In genomic region chr9:112081918-112082729, GRCh38 we compare ENCODE assay signal across 20 cellular contexts.
DNase-seq lines count a peak whose midpoint lies in the region; ATAC-seq, FAIRE-seq and TF ChIP-seq lines count a peak whose summit lies in the region.
"Had no signal": no experiment of that assay in that cellular context is flagged by ENCODE, and none has a peak within 500 bp of the region (broad histone marks: within the 10 kb centered on the region; RNA-seq: fewer than 3 reads in every experiment).

No MANE protein-coding gene starts in this region.

- no peak overlapping the region for H3K4me2 ChIP-seq in endothelial cell of umbilical vein (ENCODE audit: insufficient read depth, low read length)
- H3K4me2 ChIP-seq: A549; BLaER1 treated with 17β-estradiol and CSF1 and Interleukin-3, amounts not matched to agents 10 nM and 100 nM; GM23338 had no signal

- H3K27me3 ChIP-seq in endothelial cell of umbilical vein (ENCODE audit: control insufficient read depth in 2 of 2, insufficient read depth in 2 of 2, low read length in 2 of 2), result no peaks in the 10 kb centered on the region
- no peaks in the 10 kb centered on the region for H3K27me3 ChIP-seq in gastrocnemius medialis
- H3K27me3 ChIP-seq: BLaER1 treated with 17β-estradiol and CSF1 and Interleukin-3, amounts not matched to agents 10 nM and 100 nM had no signal

- no peak overlapping the region for H2AFZ ChIP-seq in endothelial cell of umbilical vein (ENCODE audit: low read depth, low read length)
- H2AFZ ChIP-seq: GM23338 had no signal

- no peaks in the 10 kb centered on the region for H3K9me3 ChIP-seq in endothelial cell of umbilical vein (replicated peaks; ENCODE audit: control insufficient read depth, insufficient read depth, low read length)
- no peaks in the 10 kb centered on the region for H3K9me3 ChIP-seq in gastrocnemius medialis
- H3K9me3 ChIP-seq: BLaER1 treated with 17β-estradiol and CSF1 and Interleukin-3, amounts not matched to agents 10 nM and 100 nM had no signal

- FAIRE-seq in endothelial cell of umbilical vein (lab: Jason Lieb, UNC), result peak; percentile 18
- no peak for FAIRE-seq in GM12892 (lab: Jason Lieb, UNC)
- FAIRE-seq: A549, D721Med, GM18507 had no signal

- BruUV-seq in endothelial cell of umbilical vein (replicated peaks; lab: Mats Ljungman, UMichigan), result no TSS peak

- no peak overlapping the region for H3K9ac ChIP-seq in endothelial cell of umbilical vein (replicated peaks; ENCODE audit: extremely low read depth, insufficient read depth, low read length)
- H3K9ac ChIP-seq: BLaER1 treated with 17β-estradiol and CSF1 and Interleukin-3, amounts not matched to agents 10 nM and 100 nM had no signal

- H3K27ac ChIP-seq in endothelial cell of umbilical vein (ENCODE audit: insufficient read depth, low read depth, low read length), result no peak overlapping the region
- H3K27ac ChIP-seq in gastrocnemius medialis, result peak overlapping the region; percentile 25 to 73 (median 54)
- H3K27ac ChIP-seq: A549; BLaER1 treated with 17β-estradiol and CSF1 and Interleukin-3, amounts not matched to agents 10 nM and 100 nM had no signal

- POLR2A ChIA-PET in endothelial cell of umbilical vein (lab: Charles Lee), result no interaction called here

- intact Hi-C loops in endothelial cell of umbilical vein (cut with micrococcal nuclease) (no loop called here), gastrocnemius medialis (cut with DNase I; ENCODE audit: low total_unique reads) (loop anchor here (10.0 kb wide), 1 partner anchor 743 kb away; no protein-coding TSS in a partner anchor)

- CTCF ChIA-PET in endothelial cell of umbilical vein (lab: Charles Lee), result interaction anchor here (0.8 to 7.4 kb wide), 6 partner anchors 15 to 322 kb away, joined by 3 to 60 read pairs (median 6); partner anchors contain the start of gene PTBP3

- TF ChIP-seq CTCF in AG10803 (conservative IDR thresholded peaks at IDR 0.05; ENCODE audit: low read length) (no peak), endothelial cell of umbilical vein (IDR thresholded peaks at IDR 0.05; ENCODE audit: extremely low read depth in 1 of 2, insufficient read depth in 1 of 2, low read depth in 1 of 2, low read length in 2 of 2) (no peak), gastrocnemius medialis (IDR thresholded peaks at IDR 0.05 in 4 of 5, conservative IDR thresholded peaks at IDR 0.05 in 1 of 5) (no peak)

- dilution Hi-C loops in endothelial cell of umbilical vein (cut with MboI; ENCODE audit: extremely low pct_ligation_motif_present, low sequenced_read_pairs), result no loop called here

- TF ChIP-seq POLR2A in endothelial cell of umbilical vein (IDR thresholded peaks at IDR 0.05; ENCODE audit: low read depth, low read length) (no peak), gastrocnemius medialis (IDR thresholded peaks at IDR 0.05) (no peak), GM12892 (IDR thresholded peaks at IDR 0.05; ENCODE audit: low read depth, low read length) (no peak)

- no peaks in the 10 kb centered on the region for H4K20me1 ChIP-seq in endothelial cell of umbilical vein (replicated peaks; ENCODE audit: control insufficient read depth, extremely low read depth, insufficient read depth, low read length)

- no peaks in the 10 kb centered on the region for H3K9me1 ChIP-seq in endothelial cell of umbilical vein (replicated peaks; ENCODE audit: control insufficient read depth, extremely low read depth, insufficient read depth, low read length)

- no peak overlapping the region for H3K4me3 ChIP-seq in AG10803 (ENCODE audit: low read length)
- H3K4me3 ChIP-seq in endothelial cell of umbilical vein (replicated peaks in 1 of 3; ENCODE audit: insufficient read depth in 1 of 3, low read depth in 1 of 3, low read length in 3 of 3), result no peak overlapping the region
- no peak overlapping the region for H3K4me3 ChIP-seq in gastrocnemius medialis
- H3K4me3 ChIP-seq: A549; BLaER1 treated with 17β-estradiol and CSF1 and Interleukin-3, amounts not matched to agents 10 nM and 100 nM; GM23338 had no signal

- in situ Hi-C loops in gastrocnemius medialis (cut with MboI; ENCODE audit: low sequenced_read_pairs in 4 of 4), result loop anchor here in 2 of 4 donors (25.0 kb wide), 3 partner anchors 245 to 730 kb away; partner anchors contain the start of gene PTGR1 (in 1 of the 2)

- no peaks in the 10 kb centered on the region for H3K36me3 ChIP-seq in endothelial cell of umbilical vein (ENCODE audit: control insufficient read depth in 2 of 2, extremely low read depth in 1 of 2, insufficient read depth in 2 of 2, low read length in 2 of 2)
- no peaks in the 10 kb centered on the region for H3K36me3 ChIP-seq in gastrocnemius medialis

- no peaks in the 10 kb centered on the region for H3K79me2 ChIP-seq in endothelial cell of umbilical vein (ENCODE audit: control insufficient read depth, insufficient read depth, low read length)

- peaks cover 13% of the 10 kb centered on the region for H3K4me1 ChIP-seq in endothelial cell of umbilical vein (ENCODE audit: control insufficient read depth, extremely low read depth, insufficient read depth, low read length)
- H3K4me1 ChIP-seq in gastrocnemius medialis, result peaks cover 0 to 4% of the 10 kb centered on the region in 2 donors
- H3K4me1 ChIP-seq: A549 had no signal

- ATAC-seq in gastrocnemius medialis (peak in 1 of 2 donors; percentile 43), HG02610 (IDR thresholded peaks at IDR 0.05; ENCODE audit: unreplicated experiment) (no peak)
- ATAC-seq: A549, GM23338, HCT116 had no signal

- DNase-seq in AG10803 (ENCODE audit: low read depth) (peak; percentile 52), OCI-M1 (lab: John Stamatoyannopoulos, UW) (peak; percentile 45), endothelial cell of umbilical vein (ENCODE audit: low read depth, low spot score) (peak; percentile 25), gastrocnemius medialis (no peak), GM12892 (ENCODE audit: insufficient read length) (no peak)
- no peak for DNase-seq in stimulated activated CD4-positive, alpha-beta T cell treated with anti-CD3 and anti-CD28 coated beads, Interleukin-4, amount 100 ng/mL, for 1 hour
- DNase-seq: CD8-positive, alpha-beta memory T cell; KBM-7; MV-4-11; NCI-H1694 treated with DMSO at 0.1 percent for 48 hours; NCI-H510A; NCI-H748 treated with DMSO at 0.1 percent for 48 hours; SIG-M5 had no signal

TF ChIP-seq in endothelial cell of umbilical vein, 7 proteins besides CTCF, POLR2A, EP300 and RAD21:
- TF ChIP-seq EZH2 (IDR thresholded peaks at IDR 0.05; ENCODE audit: borderline replicate concordance, low read depth, low read length, severe bottlenecking) (no peak), MYC (IDR thresholded peaks at IDR 0.05; ENCODE audit: low read depth, low read length) (no peak), FOS (IDR thresholded peaks at IDR 0.05; ENCODE audit: borderline replicate concordance, insufficient read depth, low read length) (no peak), JUN (IDR thresholded peaks at IDR 0.05; ENCODE audit: borderline replicate concordance, insufficient read depth, insufficient read length, low read depth) (no peak), POLR2AphosphoS5 (IDR thresholded peaks at IDR 0.05; ENCODE audit: insufficient read depth, low read depth, low read length) (no peak), GATA2 (IDR thresholded peaks at IDR 0.05; ENCODE audit: insufficient read depth, insufficient read length, low read depth, low read length) (no peak)
- TF ChIP-seq, protein P1, sequence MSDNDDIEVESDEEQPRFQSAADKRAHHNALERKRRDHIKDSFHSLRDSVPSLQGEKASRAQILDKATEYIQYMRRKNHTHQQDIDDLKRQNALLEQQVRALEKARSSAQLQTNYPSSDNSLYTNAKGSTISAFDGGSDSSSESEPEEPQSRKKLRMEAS (IDR thresholded peaks at IDR 0.05; ENCODE audit: insufficient read depth, insufficient read length), result no peak

Comparison
In these comparisons a context has a peak if more than half of its experiments do, and no peak if none do; other contexts are left out.
1. DNase-seq: peak in AG10803 (single experiment), OCI-M1 (single experiment) and endothelial cell of umbilical vein (single experiment); none in gastrocnemius medialis (0 of 2), GM12892 (single experiment) and stimulated activated CD4-positive, alpha-beta T cell treated with anti-CD3 and anti-CD28 coated beads, Interleukin-4, amount 100 ng/mL, for 1 hour (single experiment).